In genomic region chr5:673837-674629, GRCh38 we compare ENCODE assay signal across 10 cellular contexts. TPM values are rescaled to one million over a fixed set of nuclear protein-coding genes. Genes with fewer than 3 reads are reported as not detected.
DNase-seq lines count a peak whose midpoint lies in the region; ATAC-seq and TF ChIP-seq lines count a peak whose summit lies in the region.
"Had no signal": no experiment of that assay in that cellular context is flagged by ENCODE, and none has a peak within 500 bp of the region (broad histone marks: within the 10 kb centered on the region; RNA-seq: fewer than 3 reads in every experiment).

No MANE protein-coding gene starts in this region.

- intact Hi-C loops in aorta (cut with DNase I), result loop anchor here in 1 of 2 donors (5.0 kb wide), 1 partner anchor 228 kb away; no protein-coding TSS in a partner anchor

- TF ChIP-seq CTCF in HFFc6 (IDR thresholded peaks at IDR 0.05), result no peak

- ATAC-seq in effector memory CD8-positive, alpha-beta T cell (replicated peaks), result no peak
- ATAC-seq in aorta (ENCODE audit: low FRiP score), result no peak

- no peak overlapping the region for H3K27ac ChIP-seq in aorta (ENCODE audit: low read depth in 1 of 2, low read length in 2 of 2)
- H3K27ac ChIP-seq: PC-9 had no signal

- H3K4me3 Mint-ChIP-seq in effector memory CD8-positive, alpha-beta T cell, result peak overlapping the region; percentile 8 to 75
- no peak overlapping the region for H3K4me3 Mint-ChIP-seq in HFFc6

- no peaks in the 10 kb centered on the region for H3K27me3 ChIP-seq in aorta (ENCODE audit: control insufficient read depth in 1 of 2, insufficient read depth in 2 of 2, low read length in 1 of 2)

- no peaks in the 10 kb centered on the region for H3K9me3 ChIP-seq in aorta (ENCODE audit: control insufficient read depth, low read length)

- no peaks in the 10 kb centered on the region for H3K9me3 Mint-ChIP-seq in effector memory CD8-positive, alpha-beta T cell
- no peaks in the 10 kb centered on the region for H3K9me3 Mint-ChIP-seq in HFFc6

- H3K4me3 ChIP-seq in aorta (ENCODE audit: low read length in 2 of 2), result no peak overlapping the region
- H3K4me3 ChIP-seq: PC-9 had no signal

- H3K36me3 Mint-ChIP-seq in effector memory CD8-positive, alpha-beta T cell (ENCODE audit: insufficient read depth), result peaks cover 50% of the 10 kb centered on the region
- H3K36me3 Mint-ChIP-seq in HFFc6 (ENCODE audit: low read depth), result no peaks in the 10 kb centered on the region

- DNase-seq in activated naive CD4-positive, alpha-beta T cell treated with anti-CD3 and anti-CD28 coated beads, Interleukin-2, amount 50 U/mL, for 16 hours, result peak; percentile 12
- no peak for DNase-seq in activated naive CD4-positive, alpha-beta T cell treated with Interleukin-2 at 50 U/mL for 16 hours
- no peak for DNase-seq in effector memory CD8-positive, alpha-beta T cell
- DNase-seq in mesenteric fat pad (ENCODE audit: low spot score) (peak; percentile 86), aorta (peak; percentile 43 to 79), HFFc6 (no peak), NCI-H2029 treated with DMSO at 0.1 percent for 48 hours (lab: John Stamatoyannopoulos, UW) (no peak)
- no peak for DNase-seq in stimulated activated CD4-positive, alpha-beta T cell treated with anti-CD3 and anti-CD28 coated beads, Interleukin-15, amount 100 ng/mL, for 24 hours
- DNase-seq: NCI-H1048 had no signal

- H3K36me3 ChIP-seq in aorta (ENCODE audit: control insufficient read depth in 1 of 2, insufficient read depth in 2 of 2, low read length in 1 of 2), result no peaks in the 10 kb centered on the region

- H3K4me1 Mint-ChIP-seq in effector memory CD8-positive, alpha-beta T cell (ENCODE audit: low read depth in 2 of 2), result peaks cover 13 to 17% of the 10 kb centered on the region in 2 donors
- peaks cover 9% of the 10 kb centered on the region for H3K4me1 Mint-ChIP-seq in HFFc6 (ENCODE audit: low read depth)

- H3K4me1 ChIP-seq in aorta (ENCODE audit: control insufficient read depth in 1 of 2, insufficient read depth in 2 of 2, low read length in 2 of 2), result no peaks in the 10 kb centered on the region

- H3K27me3 Mint-ChIP-seq in effector memory CD8-positive, alpha-beta T cell, result no peaks in the 10 kb centered on the region
- H3K27me3 Mint-ChIP-seq in HFFc6 (ENCODE audit: insufficient read depth), result peaks cover 3% of the 10 kb centered on the region

- H3K27ac Mint-ChIP-seq in effector memory CD8-positive, alpha-beta T cell, result peak overlapping the region in 1 of 2 donors; percentile 95
- H3K27ac Mint-ChIP-seq in HFFc6, result no peak overlapping the region

- 22 to 29% methylated on average over 26 to 27 of the region's 27 CpGs for WGBS in aorta, 2 donors

RNA-seq across cellular contexts. Expression of gene TPPP, which starts 19.1 kb away (rescaled TPM):
- total RNA-seq in mesenteric fat pad (5.4 TPM), aorta (1 to 10 TPM; 5.6 to 9.8 TPM)
- 1 to 10 TPM; 2.5 to 4.7 TPM for polyA plus RNA-seq in aorta
- total RNA-seq in HFFc6 (2021; fragmentation: NEBNext Ultra II Directional; extraction: Animal tissue kit (Norgen Biotek cat#: 25700)), result under 1 TPM; 0.19 to 0.43 (median 0.30) TPM

Comparison
In these comparisons a context has a peak if more than half of its experiments do, and no peak if none do; other contexts are left out.
1. DNase-seq: peak in activated naive CD4-positive, alpha-beta T cell treated with anti-CD3 and anti-CD28 coated beads, Interleukin-2, amount 50 U/mL, for 16 hours (single experiment), mesenteric fat pad (single experiment) and aorta (2 of 2); none in activated naive CD4-positive, alpha-beta T cell treated with Interleukin-2 at 50 U/mL for 16 hours (single experiment), effector memory CD8-positive, alpha-beta T cell (0 of 3), stimulated activated CD4-positive, alpha-beta T cell treated with anti-CD3 and anti-CD28 coated beads, Interleukin-15, amount 100 ng/mL, for 24 hours (single experiment), HFFc6 (single experiment) and NCI-H2029 treated with DMSO at 0.1 percent for 48 hours (single experiment).